11 cellular contexts compared by ENCODE assay signal in the genomic region with DNA sequence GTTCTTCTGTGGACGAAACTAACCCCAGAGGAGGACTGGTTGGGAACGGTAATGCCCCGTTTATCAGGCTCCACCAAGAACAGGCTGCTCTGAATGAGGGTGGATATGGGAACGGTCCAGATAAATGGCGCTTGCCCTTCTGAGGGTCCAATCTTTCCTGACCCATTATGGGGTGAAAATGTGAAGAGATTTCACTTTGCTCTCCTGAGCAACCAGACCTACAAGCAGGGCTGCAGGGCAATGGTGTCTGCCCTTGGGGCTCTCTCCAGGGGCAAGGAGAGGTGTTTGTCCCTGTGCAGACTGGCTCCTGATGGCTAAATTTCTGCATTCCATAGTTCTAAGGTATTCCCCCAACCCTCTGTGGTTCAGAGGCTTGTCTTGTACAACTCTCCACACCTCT. TPM values are rescaled to one million over a fixed set of nuclear protein-coding genes. Genes with fewer than 3 reads are reported as not detected.
DNase-seq lines count a peak whose midpoint lies in the region; ATAC-seq and TF ChIP-seq lines count a peak whose summit lies in the region.
"Had no signal": no experiment of that assay in that cellular context is flagged by ENCODE, and none has a peak within 500 bp of the region (broad histone marks: within the 10 kb centered on the region; RNA-seq: fewer than 3 reads in every experiment).

No MANE protein-coding gene starts in this region.

- peaks cover 72% of the 10 kb centered on the region for H3K36me3 Mint-ChIP-seq in activated CD4-positive, alpha-beta T cell treated with anti-CD3 and anti-CD28 coated beads, Interleukin-2, amount 10 ng/mL, durations not matched to agents 24 days and 14 days (ENCODE audit: low read depth)
- peaks cover 2% of the 10 kb centered on the region for H3K36me3 Mint-ChIP-seq in T-helper 17 cell (ENCODE audit: low read depth)

- DNase-seq in activated CD4-positive, alpha-beta T cell treated with anti-CD3 and anti-CD28 coated beads, Interleukin-2, amount 10 ng/mL, durations not matched to agents 24 days and 14 days = no peak
- DNase-seq in activated CD4-positive, alpha-beta T cell treated with anti-CD3 and anti-CD28 coated beads for 4 hours = no peak
- DNase-seq in T-helper 17 cell (no peak), esophagus squamous epithelium (lab: John Stamatoyannopoulos, UW) (no peak), SK-N-SH (no peak), SHP77 treated with DMSO at 0.1 percent for 48 hours (lab: John Stamatoyannopoulos, UW) (no peak)
- peak; percentile 20 for DNase-seq in stimulated activated CD8-positive, alpha-beta memory T cell treated with anti-CD3 and anti-CD28 coated beads, Interleukin-4, amount 100 ng/mL, for 48 hours
- DNase-seq: activated gamma-delta T cell treated with Interleukin-2 at 50 U/mL for 16 hours, T-helper 9 cell had no signal

- no peaks in the 10 kb centered on the region for H4K20me1 ChIP-seq in SK-N-SH (ENCODE audit: insufficient read depth)

- no peak for TF ChIP-seq CTCF in esophagus squamous epithelium (IDR thresholded peaks at IDR 0.05)
- TF ChIP-seq CTCF in SK-N-SH (IDR thresholded peaks at IDR 0.05) = no peak

- H3K9me2 ChIP-seq in SK-N-SH = no peaks in the 10 kb centered on the region

- no peak for ATAC-seq in T-helper 17 cell
- no peak for ATAC-seq in HG02938 (IDR thresholded peaks at IDR 0.05; ENCODE audit: unreplicated experiment)

- H3K36me3 ChIP-seq in esophagus squamous epithelium (peaks cover 23 to 72% (median 30%) of the 10 kb centered on the region in 3 donors), SK-N-SH (replicated peaks in 1 of 2; ENCODE audit: control insufficient read depth in 1 of 2, insufficient read depth in 2 of 2, low read length in 1 of 2) (peaks cover 17 to 57% of the 10 kb centered on the region in 2 experiments)

- intact Hi-C loops in activated CD4-positive, alpha-beta T cell treated with anti-CD3 and anti-CD28 coated beads, Interleukin-2, amount 10 ng/mL, durations not matched to agents 24 days and 14 days (cut with micrococcal nuclease) = loop anchor here (10.0 kb wide), 1 partner anchor 431 kb away; the partner anchor contains the start of gene ELOVL1
- intact Hi-C loops in esophagus squamous epithelium (cut with DNase I) = no loop called here

- H3K27ac Mint-ChIP-seq in activated CD4-positive, alpha-beta T cell treated with anti-CD3 and anti-CD28 coated beads, Interleukin-2, amount 10 ng/mL, durations not matched to agents 24 days and 14 days = peak overlapping the region; percentile 91
- peak overlapping the region; percentile 95 for H3K27ac Mint-ChIP-seq in T-helper 17 cell

- no peaks in the 10 kb centered on the region for H3K9me3 Mint-ChIP-seq in activated CD4-positive, alpha-beta T cell treated with anti-CD3 and anti-CD28 coated beads, Interleukin-2, amount 10 ng/mL, durations not matched to agents 24 days and 14 days

- H3K4me1 Mint-ChIP-seq in activated CD4-positive, alpha-beta T cell treated with anti-CD3 and anti-CD28 coated beads, Interleukin-2, amount 10 ng/mL, durations not matched to agents 24 days and 14 days = peaks cover 82% of the 10 kb centered on the region
- peaks cover 72% of the 10 kb centered on the region for H3K4me1 Mint-ChIP-seq in T-helper 17 cell

- peaks cover 63% of the 10 kb centered on the region for H3K79me2 ChIP-seq in SK-N-SH (ENCODE audit: insufficient read depth)

- H3K4me2 ChIP-seq in SK-N-SH = no peak overlapping the region

- H3K27ac ChIP-seq in esophagus squamous epithelium = peak overlapping the region; percentile 88 to 96 (median 91)
- H3K27ac ChIP-seq in SK-N-SH (ENCODE audit: low read depth in 2 of 2, low read length in 1 of 2) = no peak overlapping the region; a peak in 1 of 4 replicates

- CTCF ChIA-PET in SK-N-SH (lab: Yijun Ruan, JAX) = interaction anchor here (5.0 kb wide), 1 partner anchor 140 kb away, joined by 50 read pairs; no protein-coding TSS in a partner anchor

- no peak for TF ChIP-seq POLR2A in esophagus squamous epithelium (IDR thresholded peaks at IDR 0.05)

- no peaks in the 10 kb centered on the region for H3K27me3 Mint-ChIP-seq in activated CD4-positive, alpha-beta T cell treated with anti-CD3 and anti-CD28 coated beads, Interleukin-2, amount 10 ng/mL, durations not matched to agents 24 days and 14 days
- no peaks in the 10 kb centered on the region for H3K27me3 Mint-ChIP-seq in T-helper 17 cell

- H3K4me1 ChIP-seq in esophagus squamous epithelium (peaks cover 74 to 100% (median 77%) of the 10 kb centered on the region in 3 donors), SK-N-SH (ENCODE audit: control insufficient read depth in 1 of 2, insufficient read depth in 2 of 2, low read depth in 1 of 2, low read length in 1 of 2) (peaks cover 16 to 18% of the 10 kb centered on the region in 2 experiments; a peak in 3 of 4 replicates)

- no peak overlapping the region for H2AFZ ChIP-seq in SK-N-SH (ENCODE audit: low read depth)

- no peak overlapping the region for H3K9ac ChIP-seq in SK-N-SH

- no peaks in the 10 kb centered on the region for H3F3A ChIP-seq in SK-N-SH (replicated peaks; ENCODE audit: insufficient read depth)

- 69 to 80% methylated on average over 5 of the region's 5 CpGs for WGBS in esophagus squamous epithelium, 2 donors
- WGBS in SK-N-SH (ENCODE audit: low lambda C conversion rate) = 91% methylated on average over 5 of the region's 5 CpGs

- H3K9me3 ChIP-seq in T-helper 17 cell (ENCODE audit: control insufficient read depth, low read length, poor library complexity, severe bottlenecking) (no peaks in the 10 kb centered on the region), esophagus squamous epithelium (no peaks in the 10 kb centered on the region), SK-N-SH (no peaks in the 10 kb centered on the region)

- TF ChIP-seq EP300 in SK-N-SH (IDR thresholded peaks at IDR 0.05; ENCODE audit: borderline replicate concordance in 1 of 2, low read depth in 1 of 2, low read length in 1 of 2) = no peak

- no peak overlapping the region for H3K4me3 ChIP-seq in esophagus squamous epithelium
- H3K4me3 ChIP-seq in SK-N-SH (ENCODE audit: low read depth in 2 of 2, low read length in 1 of 2) = no peak overlapping the region
- H3K4me3 ChIP-seq: dorsolateral prefrontal cortex had no signal

- H3K27me3 ChIP-seq in esophagus squamous epithelium = no peaks in the 10 kb centered on the region
- no peaks in the 10 kb centered on the region for H3K27me3 ChIP-seq in SK-N-SH (ENCODE audit: insufficient read depth)
- H3K27me3 ChIP-seq: dorsolateral prefrontal cortex had no signal

- POLR2A ChIA-PET in SK-N-SH (lab: Yijun Ruan, JAX) = no interaction called here

- peak overlapping the region; percentile 56 for H3K4me3 Mint-ChIP-seq in activated CD4-positive, alpha-beta T cell treated with anti-CD3 and anti-CD28 coated beads, Interleukin-2, amount 10 ng/mL, durations not matched to agents 24 days and 14 days
- H3K4me3 Mint-ChIP-seq in T-helper 17 cell = peak overlapping the region; percentile 56

- TF ChIP-seq RAD21 in SK-N-SH (IDR thresholded peaks at IDR 0.05; ENCODE audit: low read length) = no peak

TF ChIP-seq in SK-N-SH, 30 proteins besides CTCF, POLR2A, EP300 and RAD21:
- TF ChIP-seq SMC3 (IDR thresholded peaks at IDR 0.05; ENCODE audit: low read depth, low read length) (no peak), RCOR1 (IDR thresholded peaks at IDR 0.05; ENCODE audit: low read length) (no peak), MXI1 (IDR thresholded peaks at IDR 0.05; ENCODE audit: low read depth, low read length) (no peak), RXRA (IDR thresholded peaks at IDR 0.05; ENCODE audit: borderline replicate concordance, low read depth) (no peak), FOSL2 (IDR thresholded peaks at IDR 0.05; ENCODE audit: borderline replicate concordance, low read depth) (no peak), ELF1 (IDR thresholded peaks at IDR 0.05) (no peak), GABPA (IDR thresholded peaks at IDR 0.05; ENCODE audit: low read depth) (no peak), NRF1 (IDR thresholded peaks at IDR 0.05; ENCODE audit: low read depth, low read length) (no peak), POLR2AphosphoS5 (IDR thresholded peaks at IDR 0.05; ENCODE audit: low read depth, low read length) (no peak), RFX5 (IDR thresholded peaks at IDR 0.05; ENCODE audit: low read length) (no peak), EZH2phosphoT487 (IDR thresholded peaks at IDR 0.05; ENCODE audit: borderline replicate concordance, low read depth) (no peak), FOXJ3 (CRISPR knock-in tag; IDR thresholded peaks at IDR 0.05) (no peak), MEF2A (IDR thresholded peaks at IDR 0.05; ENCODE audit: borderline replicate concordance, low read depth) (no peak), TCF12 (IDR thresholded peaks at IDR 0.05) (no peak), FOXM1 (IDR thresholded peaks at IDR 0.05; ENCODE audit: low read depth) (no peak)
- TF ChIP-seq, protein P1, sequence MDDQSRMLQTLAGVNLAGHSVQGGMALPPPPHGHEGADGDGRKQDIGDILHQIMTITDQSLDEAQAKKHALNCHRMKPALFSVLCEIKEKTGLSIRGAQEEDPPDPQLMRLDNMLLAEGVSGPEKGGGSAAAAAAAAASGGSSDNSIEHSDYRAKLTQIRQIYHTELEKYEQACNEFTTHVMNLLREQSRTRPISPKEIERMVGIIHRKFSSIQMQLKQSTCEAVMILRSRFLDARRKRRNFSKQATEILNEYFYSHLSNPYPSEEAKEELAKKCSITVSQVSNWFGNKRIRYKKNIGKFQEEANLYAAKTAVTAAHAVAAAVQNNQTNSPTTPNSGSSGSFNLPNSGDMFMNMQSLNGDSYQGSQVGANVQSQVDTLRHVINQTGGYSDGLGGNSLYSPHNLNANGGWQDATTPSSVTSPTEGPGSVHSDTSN (IDR thresholded peaks at IDR 0.05) = no peak

RNA-seq across cellular contexts. Expression of gene SLC2A1, which starts 25.1 kb away (rescaled TPM):
- total RNA-seq in activated CD4-positive, alpha-beta T cell treated with anti-CD3 and anti-CD28 coated beads, Interleukin-2, amount 10 ng/mL, durations not matched to agents 24 days and 14 days = 135 and 144 TPM in 2 replicates
- total RNA-seq in T-helper 17 cell (10 to 100 TPM; 63.7 to 79.0 TPM), esophagus squamous epithelium (100 to 1,000 TPM; 238 to 883 (median 448) TPM)
- polyA plus RNA-seq in SK-N-SH (2012; rRNA removed) = 50.5 and 63.8 TPM in 2 replicates
- polyA plus RNA-seq in SK-N-SH (2012; cell fraction: cytosol; rRNA removed) = 26.8 and 43.4 TPM in 2 replicates
- 110 and 122 TPM in 2 replicates for polyA plus RNA-seq in SK-N-SH (2012; cell fraction: nucleus; rRNA removed)

Comparison
In these comparisons a context has a peak if more than half of its experiments do, and no peak if none do; other contexts are left out.
1. H3K27ac ChIP-seq: peak in esophagus squamous epithelium (4 of 4); none in SK-N-SH (0 of 2).